11 cellular contexts compared by ENCODE assay signal in the genomic region with DNA sequence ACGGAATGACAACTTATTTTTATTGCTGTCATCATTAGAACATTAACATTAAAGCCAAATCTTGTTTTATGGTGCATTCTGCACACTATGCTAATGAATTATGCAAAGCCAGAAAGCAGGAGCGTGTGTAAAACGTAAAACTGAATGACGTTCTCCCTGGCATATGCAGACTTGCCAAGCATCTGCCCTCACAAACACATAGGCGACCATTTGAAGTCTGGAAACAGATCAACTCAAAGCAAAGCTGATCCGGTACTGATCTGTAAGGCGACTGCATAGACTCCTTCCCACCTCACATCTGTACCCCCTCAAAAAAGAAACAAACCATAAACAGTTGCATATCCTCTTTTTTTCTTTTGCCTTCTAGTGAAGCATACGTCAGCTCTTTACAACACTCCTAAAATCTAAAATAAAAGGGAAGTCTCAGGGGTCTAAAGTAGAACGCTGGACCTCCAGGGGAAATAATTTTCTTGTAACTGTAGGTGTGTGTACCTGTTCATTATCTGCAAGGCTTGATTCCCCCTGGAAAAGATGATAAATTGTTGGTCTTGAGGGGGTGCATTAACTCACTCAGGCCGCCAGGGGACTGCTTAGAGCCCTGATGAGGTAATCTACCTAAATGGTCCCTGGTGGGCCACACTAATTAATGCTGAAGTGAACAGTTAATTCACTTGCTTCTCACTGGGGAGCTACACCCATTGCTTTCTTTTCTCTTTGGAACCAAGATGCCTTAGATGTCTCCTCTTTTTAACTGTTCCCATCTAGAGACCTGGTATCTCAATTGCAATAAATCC.
DNase-seq lines count a peak whose midpoint lies in the region; ATAC-seq and TF ChIP-seq lines count a peak whose summit lies in the region.
"Had no signal": no experiment of that assay in that cellular context is flagged by ENCODE, and none has a peak within 500 bp of the region (broad histone marks: within the 10 kb centered on the region; RNA-seq: fewer than 3 reads in every experiment).

No MANE protein-coding gene starts in this region.

- H3K4me1 ChIP-seq in trophoblast cell (ENCODE audit: control insufficient read depth in 1 of 2, insufficient read depth in 2 of 2, low read length in 2 of 2) (no peaks in the 10 kb centered on the region), mucosa of descending colon (ENCODE audit: low read depth) (no peaks in the 10 kb centered on the region)

- no peak overlapping the region for H3K9ac ChIP-seq in trophoblast cell (ENCODE audit: low read length)

- no peak overlapping the region for H2AK5ac ChIP-seq in trophoblast cell (ENCODE audit: low read length)

- no peak overlapping the region for H3K18ac ChIP-seq in trophoblast cell (ENCODE audit: low read length)

- no peaks in the 10 kb centered on the region for H3K79me1 ChIP-seq in trophoblast cell (ENCODE audit: low read length)

- no peak overlapping the region for H2BK12ac ChIP-seq in trophoblast cell (ENCODE audit: low read length)

- H3K36me3 ChIP-seq in trophoblast cell (ENCODE audit: control insufficient read depth in 1 of 2, insufficient read depth in 2 of 2, low read length in 2 of 2) (peaks cover 2 to 3% of the 10 kb centered on the region in 2 experiments), mucosa of descending colon (ENCODE audit: low read depth) (no peaks in the 10 kb centered on the region)

- no peak overlapping the region for H3K14ac ChIP-seq in trophoblast cell (ENCODE audit: low read length)

- peak; percentile 32 for TF ChIP-seq CTCF in AG09309 (IDR thresholded peaks at IDR 0.05; ENCODE audit: control insufficient read depth, insufficient read depth, low read depth, low read length, missing control alignments)
- TF ChIP-seq CTCF in fibroblast of the aortic adventitia (IDR thresholded peaks at IDR 0.05; ENCODE audit: insufficient read depth, low read length) = peak; percentile 22
- no peak for TF ChIP-seq CTCF in mucosa of descending colon (IDR thresholded peaks at IDR 0.05)

- no peak overlapping the region for H3K4ac ChIP-seq in trophoblast cell (ENCODE audit: low read depth, low read length)

- H4K91ac ChIP-seq in trophoblast cell (ENCODE audit: low read depth, low read length) = no peak overlapping the region

- H3K4me2 ChIP-seq in trophoblast cell (ENCODE audit: low read length) = no peak overlapping the region

- no peak overlapping the region for H2AFZ ChIP-seq in trophoblast cell (ENCODE audit: insufficient read depth, low read length, poor library complexity)

- H3K9me3 ChIP-seq in trophoblast cell (ENCODE audit: insufficient read depth, low read depth, low read length) (no peaks in the 10 kb centered on the region), mucosa of descending colon (no peaks in the 10 kb centered on the region)

- H3K27me3 ChIP-seq in trophoblast cell (ENCODE audit: insufficient read depth, low read length) = no peaks in the 10 kb centered on the region

- no peak overlapping the region for H2BK120ac ChIP-seq in trophoblast cell (ENCODE audit: insufficient read depth, low read length, poor library complexity)

- H3K4me3 ChIP-seq in AG09309 (ENCODE audit: control insufficient read depth, low read depth, low read length) = no peak overlapping the region
- no peak overlapping the region for H3K4me3 ChIP-seq in fibroblast of the aortic adventitia (ENCODE audit: low read depth, low read length)
- no peak overlapping the region for H3K4me3 ChIP-seq in trophoblast cell (ENCODE audit: low read depth, low read length)
- H3K4me3 ChIP-seq in mucosa of descending colon = no peak overlapping the region

- H3K23ac ChIP-seq in trophoblast cell (ENCODE audit: low read length) = no peak overlapping the region

- no peak overlapping the region for H4K8ac ChIP-seq in trophoblast cell (ENCODE audit: low read depth, low read length)

- DNase-seq in AG09309 (ENCODE audit: low read depth) (no peak), NCI-H1436 treated with DMSO at 0.1 percent for 48 hours (lab: John Stamatoyannopoulos, UW) (peak; percentile 66), fibroblast of the aortic adventitia (ENCODE audit: low read depth) (no peak), trophoblast cell (no peak), mucosa of descending colon (no peak), NCI-H446 (lab: John Stamatoyannopoulos, UW) (no peak), hypothalamus (lab: John Stamatoyannopoulos, UW) (no peak)
- DNase-seq: COR-L47, SHP77 had no signal

- H2BK5ac ChIP-seq in trophoblast cell (ENCODE audit: low read depth, low read length, poor library complexity) = no peak overlapping the region

- H4K12ac ChIP-seq in trophoblast cell (ENCODE audit: low read depth, low read length) = no peak overlapping the region

- ATAC-seq in GM19328 (IDR thresholded peaks at IDR 0.05; ENCODE audit: unreplicated experiment) (peak; percentile 45), mucosa of descending colon (no peak)
- ATAC-seq: sciatic nerve had no signal

- no CpG with 5 or more reads among the region's 10 CpGs for WGBS in trophoblast cell (ENCODE audit: extremely low coverage, insufficient coverage, insufficient read length)

- intact Hi-C loops in mucosa of descending colon (cut with DNase I, micrococcal nuclease) = no loop called here

- no peaks in the 10 kb centered on the region for H3K79me2 ChIP-seq in trophoblast cell (ENCODE audit: control insufficient read depth, insufficient read depth, low read length, poor library complexity)

- H3K27ac ChIP-seq in trophoblast cell (ENCODE audit: low read depth, low read length) = no peak overlapping the region
